ENCODE assay signal across 15 cellular contexts in genomic region chr14:30601579-30601916, GRCh38.
"Had no signal": no experiment of that assay in that cellular context is flagged by ENCODE, and none has a peak within 500 bp of the region (broad histone marks: within the 10 kb centered on the region; RNA-seq: fewer than 3 reads in every experiment).

No MANE protein-coding gene starts in this region.

- H3K4me3 Mint-ChIP-seq: activated naive CD8-positive, alpha-beta T cell; naive thymus-derived CD8-positive, alpha-beta T cell; stimulated activated naive B cell treated with anti-CD40 and anti-IgM and Interleukin-4, amounts not matched to agents 10 μg/mL and 1 μg/mL and 100 μg/mL, for 72 hours; WTC11 had no signal

- DNase-seq: activated CD4-positive, alpha-beta T cell treated with anti-CD3 and anti-CD28 coated beads for 48 hours; activated CD8-positive, alpha-beta memory T cell treated with anti-CD3 and anti-CD28 coated beads for 24 hours; activated effector memory CD4-positive, alpha-beta T cell treated with Interleukin-2 at 50 U/mL for 16 hours; amygdala; brain microvascular endothelial cell; head of caudate nucleus; mammary epithelial cell; naive thymus-derived CD8-positive, alpha-beta T cell; right cardiac atrium; stimulated activated naive B cell treated with anti-CD40 and anti-IgM and Interleukin-4, amounts not matched to agents 10 μg/mL and 1 μg/mL and 100 μg/mL, for 72 hours; T-helper 1 cell; transverse colon had no signal

- H3K27me3 ChIP-seq: brain microvascular endothelial cell, transverse colon had no signal

- H3K9me3 Mint-ChIP-seq: naive thymus-derived CD8-positive, alpha-beta T cell; stimulated activated naive B cell treated with anti-CD40 and anti-IgM and Interleukin-4, amounts not matched to agents 10 μg/mL and 1 μg/mL and 100 μg/mL, for 72 hours; WTC11 had no signal

- ATAC-seq: esophagus mucosa; naive thymus-derived CD8-positive, alpha-beta T cell; right cardiac atrium; stimulated activated naive B cell treated with anti-CD40 and anti-IgM and Interleukin-4, amounts not matched to agents 10 μg/mL and 1 μg/mL and 100 μg/mL, for 72 hours; WTC11 had no signal

- H3K4me1 Mint-ChIP-seq: stimulated activated naive B cell treated with anti-CD40 and anti-IgM and Interleukin-4, amounts not matched to agents 10 μg/mL and 1 μg/mL and 100 μg/mL, for 72 hours; WTC11 had no signal

- H3K27me3 Mint-ChIP-seq: activated naive CD8-positive, alpha-beta T cell; naive thymus-derived CD8-positive, alpha-beta T cell; stimulated activated naive B cell treated with anti-CD40 and anti-IgM and Interleukin-4, amounts not matched to agents 10 μg/mL and 1 μg/mL and 100 μg/mL, for 72 hours had no signal

- H3K4me3 ChIP-seq: transverse colon had no signal

- H3K9me3 ChIP-seq: transverse colon had no signal

- H3K27ac Mint-ChIP-seq: activated naive CD8-positive, alpha-beta T cell; stimulated activated naive B cell treated with anti-CD40 and anti-IgM and Interleukin-4, amounts not matched to agents 10 μg/mL and 1 μg/mL and 100 μg/mL, for 72 hours; WTC11 had no signal

- H3K27ac ChIP-seq: brain microvascular endothelial cell, transverse colon had no signal

- H3K4me1 ChIP-seq: transverse colon had no signal
